In genomic region chr17:54900457-54901229, GRCh38 we compare ENCODE assay signal across 8 cellular contexts. TPM values are rescaled to one million over a fixed set of nuclear protein-coding genes. Genes with fewer than 3 reads are reported as not detected.
DNase-seq lines count a peak whose midpoint lies in the region; ATAC-seq, FAIRE-seq and TF ChIP-seq lines count a peak whose summit lies in the region.

Gene TOM1L1, plus strand, starts transcription at chr17:54900852. Its CDS starts 14 bp downstream, at chr17:54900866.

- H3K36me3 ChIP-seq in HepG2 (replicated peaks in 1 of 2; ENCODE audit: control insufficient read depth in 1 of 2, insufficient read depth in 2 of 2, low read length in 2 of 2), result peaks cover 1% of the 10 kb centered on the region in 2 experiments; a peak in 2 of 5 replicates

- TF ChIP-seq EP300 in HepG2 (IDR thresholded peaks at IDR 0.05; ENCODE audit: low read depth in 2 of 2, low read length in 2 of 2), result peak; percentile 21 to 48; a peak in 1 of 4 replicates
- no peak for TF ChIP-seq EP300 in HepG2 (CRISPR knock-in tag; IDR thresholded peaks at IDR 0.05; ENCODE audit: borderline replicate concordance)

- H3K36me3 Mint-ChIP-seq in dendritic cell treated with granulocyte-macrophage colony-stimulating factor and Interleukin-4, amounts not matched to agents 40 ng/mL and 50 ng/mL, for 4 days (ENCODE audit: low read depth), result no peaks in the 10 kb centered on the region

- CTCF ChIA-PET in HepG2 (lab: Yijun Ruan, JAX; ENCODE audit: low intra/inter-chr PET ratio, low total read pairs), result no interaction called here

- DNase-seq in HFF-Myc (ENCODE audit: extremely low read depth, low read depth) (no peak), NCI-H1092 treated with DMSO at 0.1 percent for 48 hours (lab: John Stamatoyannopoulos, UW) (peak; percentile 88), SW480 (ENCODE audit: low spot score) (peak; percentile 87), HepG2 (ENCODE audit: low spot score) (peak; percentile 87)
- DNase-seq in stimulated activated CD4-positive, alpha-beta T cell treated with anti-CD3 and anti-CD28 coated beads, TNF-alpha, amount 100 ng/mL, for 4 hours (ENCODE audit: low read depth in 3 of 3), result peak in 2 of 3 experiments; percentile 0 to 2

- TF ChIP-seq CTCF in GM12873 (IDR thresholded peaks at IDR 0.05; ENCODE audit: insufficient read depth, low read depth, low read length, missing control alignments) (peak; percentile 23), HFF-Myc (IDR thresholded peaks at IDR 0.05; ENCODE audit: low read depth, low read length, missing control alignments) (no peak), HepG2 (CRISPR knock-in tag; IDR thresholded peaks at IDR 0.05) (peak; percentile 71)

- peak; percentile 75 for TF ChIP-seq RAD21 in HepG2 (CRISPR knock-in tag; IDR thresholded peaks at IDR 0.05)

- TSS peak; percentile 66 for BruUV-seq in HepG2 (replicated peaks; lab: Mats Ljungman, UMichigan)

- ATAC-seq in HepG2 (peak; percentile 96), GM19035 (IDR thresholded peaks at IDR 0.05; ENCODE audit: unreplicated experiment) (no peak)

- H2AFZ ChIP-seq in HepG2 (ENCODE audit: low read length), result peak within 1 kb of the TSS; percentile 88

- peaks cover 12% of the 10 kb centered on the region for H3K4me1 ChIP-seq in HepG2 (ENCODE audit: insufficient read depth, low read length)

- in situ Hi-C loops in HepG2 (cut with HindIII; ENCODE audit: extremely low pct_ligation_motif_present, low pct_unique_long_range_greater_than_20kb), result no loop called here

- no peak within 1 kb of the TSS for H3K27ac Mint-ChIP-seq in dendritic cell treated with granulocyte-macrophage colony-stimulating factor and Interleukin-4, amounts not matched to agents 40 ng/mL and 50 ng/mL, for 4 days

- peak; percentile 65 to 69 for TF ChIP-seq POLR2A in HepG2 (IDR thresholded peaks at IDR 0.05; ENCODE audit: insufficient read depth in 1 of 2, low read depth in 2 of 2, low read length in 2 of 2)

- POLR2A ChIA-PET in HepG2 (lab: Yijun Ruan, JAX), result interaction anchor here (1.0 to 1.2 kb wide), 2 partner anchors 12 to 72 kb away, joined by 3 read pairs; no protein-coding TSS in a partner anchor

- H3K79me2 ChIP-seq in HepG2 (ENCODE audit: insufficient read depth, low read length), result peaks cover 28% of the 10 kb centered on the region

- WGBS in HepG2 (ENCODE audit: low lambda C conversion rate), result 1% methylated on average over 49 of the region's 67 CpGs

- peak within 1 kb of the TSS; percentile 70 for H3K4me3 Mint-ChIP-seq in dendritic cell treated with granulocyte-macrophage colony-stimulating factor and Interleukin-4, amounts not matched to agents 40 ng/mL and 50 ng/mL, for 4 days

- no peak within 1 kb of the TSS; the same call in 1 of the 2 replicates for H3K4me2 ChIP-seq in HepG2 (ENCODE audit: low read depth, low read length)

- H4K20me1 ChIP-seq in HepG2 (ENCODE audit: insufficient read depth, low read length), result peaks cover 5% of the 10 kb centered on the region; the same call in 1 of the 2 replicates

- peak within 1 kb of the TSS; percentile 41 for H3K27ac ChIP-seq in HepG2 (ENCODE audit: extremely low read length, insufficient read depth, low read length)

- peaks cover 7% of the 10 kb centered on the region for H3K4me1 Mint-ChIP-seq in dendritic cell treated with granulocyte-macrophage colony-stimulating factor and Interleukin-4, amounts not matched to agents 40 ng/mL and 50 ng/mL, for 4 days (ENCODE audit: low read depth)

- H3K9me3 Mint-ChIP-seq in dendritic cell treated with granulocyte-macrophage colony-stimulating factor and Interleukin-4, amounts not matched to agents 40 ng/mL and 50 ng/mL, for 4 days, result no peaks in the 10 kb centered on the region

- FAIRE-seq in HepG2 (lab: Jason Lieb, UNC), result no peak

- no peaks in the 10 kb centered on the region; a peak in 1 of 5 replicates for H3K27me3 ChIP-seq in HepG2 (ENCODE audit: control insufficient read depth in 1 of 2, insufficient read depth in 2 of 2, low read length in 2 of 2)

- H3K27me3 Mint-ChIP-seq in dendritic cell treated with granulocyte-macrophage colony-stimulating factor and Interleukin-4, amounts not matched to agents 40 ng/mL and 50 ng/mL, for 4 days, result peaks cover 34% of the 10 kb centered on the region

- H3K4me3 ChIP-seq in HFF-Myc (replicated peaks; ENCODE audit: low read depth, low read length) (peak within 1 kb of the TSS; percentile 61), HepG2 (replicated peaks in 1 of 3; ENCODE audit: insufficient read depth in 1 of 3, low read depth in 2 of 3, low read length in 3 of 3) (peak within 1 kb of the TSS; percentile 68 to 92 (median 91))

- peak within 1 kb of the TSS; percentile 76 for H3K9ac ChIP-seq in HepG2 (ENCODE audit: insufficient read depth, low read depth, low read length)

- intact Hi-C loops in dendritic cell treated with granulocyte-macrophage colony-stimulating factor and Interleukin-4, amounts not matched to agents 40 ng/mL and 50 ng/mL, for 4 days (cut with micrococcal nuclease), result no loop called here
- intact Hi-C loops in HepG2 (cut with micrococcal nuclease; ENCODE audit: unreplicated experiment), result loop anchor here (10.0 kb wide), 1 partner anchor 454 kb away; no protein-coding TSS in a partner anchor

- H3K9me3 ChIP-seq in HepG2 (ENCODE audit: low read length), result no peaks in the 10 kb centered on the region

TF ChIP-seq in HepG2, 621 proteins besides CTCF, POLR2A, EP300 and RAD21 (continues in another document):
- TF ChIP-seq ARHGAP35 (CRISPR knock-in tag; IDR thresholded peaks at IDR 0.05; ENCODE audit: borderline replicate concordance), result peak; percentile 28; the same call in 1 of the 2 replicates
- no peak for TF ChIP-seq SP140L (CRISPR knock-in tag; IDR thresholded peaks at IDR 0.05; ENCODE audit: borderline replicate concordance)
- no peak for TF ChIP-seq ZBTB42 (CRISPR knock-in tag; IDR thresholded peaks at IDR 0.05)
- TF ChIP-seq SIN3A (IDR thresholded peaks at IDR 0.05; ENCODE audit: borderline replicate concordance, low read depth, low read length), result peak; percentile 57; the same call in 1 of the 2 replicates
- TF ChIP-seq, protein P1, sequence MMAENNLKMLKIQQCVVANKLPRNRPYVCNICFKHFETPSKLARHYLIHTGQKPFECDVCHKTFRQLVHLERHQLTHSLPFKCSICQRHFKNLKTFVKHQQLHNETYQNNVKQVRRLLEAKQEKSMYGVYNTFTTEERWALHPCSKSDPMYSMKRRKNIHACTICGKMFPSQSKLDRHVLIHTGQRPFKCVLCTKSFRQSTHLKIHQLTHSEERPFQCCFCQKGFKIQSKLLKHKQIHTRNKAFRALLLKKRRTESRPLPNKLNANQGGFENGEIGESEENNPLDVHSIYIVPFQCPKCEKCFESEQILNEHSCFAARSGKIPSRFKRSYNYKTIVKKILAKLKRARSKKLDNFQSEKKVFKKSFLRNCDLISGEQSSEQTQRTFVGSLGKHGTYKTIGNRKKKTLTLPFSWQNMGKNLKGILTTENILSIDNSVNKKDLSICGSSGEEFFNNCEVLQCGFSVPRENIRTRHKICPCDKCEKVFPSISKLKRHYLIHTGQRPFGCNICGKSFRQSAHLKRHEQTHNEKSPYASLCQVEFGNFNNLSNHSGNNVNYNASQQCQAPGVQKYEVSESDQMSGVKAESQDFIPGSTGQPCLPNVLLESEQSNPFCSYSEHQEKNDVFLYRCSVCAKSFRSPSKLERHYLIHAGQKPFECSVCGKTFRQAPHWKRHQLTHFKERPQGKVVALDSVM (CRISPR knock-in tag; IDR thresholded peaks at IDR 0.05), result 0 out of 2 replicates have a peak, but pooled peaks have one; percentile 22
- peak; percentile 55; the same call in 1 of the 2 replicates for TF ChIP-seq KLF12 (CRISPR knock-in tag; IDR thresholded peaks at IDR 0.05; ENCODE audit: borderline replicate concordance)
- TF ChIP-seq ZBTB38 (CRISPR knock-in tag; IDR thresholded peaks at IDR 0.05), result peak; percentile 69; the same call in 1 of the 2 replicates

RNA-seq across cellular contexts. Expression of gene TOM1L1, which starts in this region (rescaled TPM):
- 45.3 and 61.1 TPM in 2 replicates for total RNA-seq in HepG2 (2016; rRNA removed; fragmentation: Illumina TruSeq; extraction: Trizol)
- total RNA-seq in HepG2 (2016; cell fraction: cytosol; rRNA removed; fragmentation: Illumina TruSeq; extraction: Trizol; ENCODE audit: low read depth), result 28.6 and 30.2 TPM in 2 replicates
- 45.9 and 62.2 TPM in 2 replicates for total RNA-seq in HepG2 (2016; cell fraction: insoluble cytoplasmic fraction; rRNA removed; fragmentation: Illumina TruSeq; extraction: Trizol)
- total RNA-seq in HepG2 (2016; cell fraction: membrane; rRNA removed; fragmentation: Illumina TruSeq; extraction: Trizol), result 39.2 and 43.9 TPM in 2 replicates
- total RNA-seq in HepG2 (2016; cell fraction: nucleus; rRNA removed; fragmentation: Illumina TruSeq; extraction: Trizol), result 41.5 and 51.4 TPM in 2 replicates
- 38.8 and 51.3 TPM in 2 replicates for polyA plus RNA-seq in HepG2 (2011; rRNA removed)
- 22.9 and 29.4 TPM in 2 replicates for polyA plus RNA-seq in HepG2 (2011; cell fraction: cytosol; rRNA removed)
- 23.5 and 24.7 TPM in 2 replicates for polyA plus RNA-seq in HepG2 (2011; cell fraction: nucleus; rRNA removed)
- polyA plus RNA-seq in HepG2 (2012), result 28.8 and 38.0 TPM in 2 replicates
- polyA plus RNA-seq in HepG2 (2016; cell fraction: cytosol; fragmentation: Illumina TruSeq; extraction: Trizol; ENCODE audit: low read depth), result 14.7 and 16.9 TPM in 2 replicates
- 56.0 and 63.4 TPM in 2 replicates for polyA plus RNA-seq in HepG2 (2016; cell fraction: insoluble cytoplasmic fraction; fragmentation: Illumina TruSeq; extraction: Trizol; ENCODE audit: low read depth)
- 28.5 and 30.9 TPM in 2 replicates for polyA plus RNA-seq in HepG2 (2016; cell fraction: membrane; fragmentation: Illumina TruSeq; extraction: Trizol; ENCODE audit: low read depth)
- polyA plus RNA-seq in HepG2 (2016; cell fraction: nucleus; fragmentation: Illumina TruSeq; extraction: Trizol; ENCODE audit: insufficient read depth, low read depth), result 37.2 and 42.8 TPM in 2 replicates
- 19.0 and 30.3 TPM in 2 replicates for polyA minus RNA-seq in HepG2 (2011; rRNA and poly(A)+ RNA removed; ENCODE audit: low replicate concordance)
- polyA minus RNA-seq in HepG2 (2011; cell fraction: cytosol; rRNA and poly(A)+ RNA removed), result 22.2 and 25.2 TPM in 2 replicates
- polyA minus RNA-seq in HepG2 (2011; cell fraction: nucleus; rRNA and poly(A)+ RNA removed), result 58.6 and 71.1 TPM in 2 replicates
